In genomic region chr1:201945157-201945556, GRCh38 we compare ENCODE assay signal across 11 cellular contexts. TPM values are rescaled to one million over a fixed set of nuclear protein-coding genes. Genes with fewer than 3 reads are reported as not detected.
DNase-seq lines count a peak whose midpoint lies in the region; ATAC-seq and TF ChIP-seq lines count a peak whose summit lies in the region.
"Had no signal": no experiment of that assay in that cellular context is flagged by ENCODE, and none has a peak within 500 bp of the region (broad histone marks: within the 10 kb centered on the region; RNA-seq: fewer than 3 reads in every experiment).

No MANE protein-coding gene starts in this region.

- TF ChIP-seq POLR2A in HCT116 (IDR thresholded peaks at IDR 0.05; ENCODE audit: borderline replicate concordance, extremely low read depth, insufficient read depth, insufficient read length) = no peak
- TF ChIP-seq POLR2A in testis (IDR thresholded peaks at IDR 0.05) = no peak

- H3K79me2 ChIP-seq in HCT116 (ENCODE audit: insufficient read depth, low read length) = no peaks in the 10 kb centered on the region

- no peak for DNase-seq in HCT116 (ENCODE audit: low read depth, low spot score)
- DNase-seq in astrocyte of the spinal cord (ENCODE audit: low read depth, low spot score) = no peak
- DNase-seq in iPS-NIHi7 (ENCODE audit: extremely low spot score) = peak; percentile 31
- DNase-seq in testis = no peak
- DNase-seq in NCI-H2196 treated with DMSO at 0.1 percent for 48 hours (lab: John Stamatoyannopoulos, UW; ENCODE audit: unreplicated experiment) = no peak
- DNase-seq in GM10266 (ENCODE audit: extremely low spot score) = no peak
- DNase-seq in dedifferentiated amniotic fluid mesenchymal stem cell (ENCODE audit: extremely low spot score) = no peak
- DNase-seq in naive thymus-derived CD4-positive, alpha-beta T cell = no peak
- DNase-seq: left colon, NCI-H1930 had no signal

- in situ Hi-C loops in astrocyte of the spinal cord (cut with HindIII; ENCODE audit: low sequenced_read_pairs) = no loop called here

- H3K4me2 ChIP-seq in HCT116 (ENCODE audit: low read length) = 0 out of 2 replicates have a peak overlapping the region, but pooled peaks have one; percentile 21

- H3K9me3 ChIP-seq in HCT116 (ENCODE audit: control insufficient read depth in 1 of 2, insufficient read depth in 1 of 2, low read depth in 1 of 2, low read length in 2 of 2) (no peaks in the 10 kb centered on the region), testis (no peaks in the 10 kb centered on the region)
- no peaks in the 10 kb centered on the region for H3K9me3 ChIP-seq in naive thymus-derived CD4-positive, alpha-beta T cell (ENCODE audit: control insufficient read depth in 2 of 3, low read length in 3 of 3)

- H3K9ac ChIP-seq in HCT116 (ENCODE audit: low read length) = no peak overlapping the region

- peak; percentile 36; the same call in 1 of the 2 replicates for ATAC-seq in HCT116
- no peak for ATAC-seq in naive thymus-derived CD4-positive, alpha-beta T cell
- ATAC-seq: left colon had no signal

- H3K9me3 Mint-ChIP-seq in naive thymus-derived CD4-positive, alpha-beta T cell = no peaks in the 10 kb centered on the region

- no peaks in the 10 kb centered on the region for H3K36me3 Mint-ChIP-seq in naive thymus-derived CD4-positive, alpha-beta T cell

- peaks cover 4 to 24% (median 13%) of the 10 kb centered on the region in 7 donors for H3K4me1 Mint-ChIP-seq in naive thymus-derived CD4-positive, alpha-beta T cell

- TF ChIP-seq RAD21 in HCT116 (IDR thresholded peaks at IDR 0.05; ENCODE audit: low read depth) = peak; percentile 25; the same call in 1 of the 2 replicates

- H3K4me3 ChIP-seq in HCT116 (replicated peaks in 1 of 2; ENCODE audit: low read depth in 1 of 2, low read length in 2 of 2) (no peak overlapping the region), astrocyte of the spinal cord (ENCODE audit: low read depth, low read length) (no peak overlapping the region), testis (peak overlapping the region; percentile 66 to 69)
- no peak overlapping the region for H3K4me3 ChIP-seq in naive thymus-derived CD4-positive, alpha-beta T cell (ENCODE audit: low read length)

- no peak overlapping the region for H2AFZ ChIP-seq in HCT116 (ENCODE audit: low read depth, low read length, poor library complexity, severe bottlenecking)

- intact Hi-C loops in HCT116 (cut with micrococcal nuclease) (no loop called here), testis (cut with DNase I; ENCODE audit: low total_unique reads) (no loop called here)
- intact Hi-C loops in naive thymus-derived CD4-positive, alpha-beta T cell (cut with micrococcal nuclease) = no loop called here

- RAD21 ChIA-PET in HCT116 (lab: Charles Lee; ENCODE audit: low non-redundant PET in 1 of 2, low total read pairs in 2 of 2, uncharacterized antibody in 2 of 2, unreplicated experiment in 2 of 2) = no interaction called here

- TF ChIP-seq CTCF in HCT116 (IDR thresholded peaks at IDR 0.05 in 2 of 3, conservative IDR thresholded peaks at IDR 0.05 in 1 of 3; ENCODE audit: borderline replicate concordance in 1 of 3, insufficient read depth in 1 of 3, low read depth in 2 of 3, low read length in 2 of 3) (peak; percentile 13 to 55 (median 46); a peak in 4 of 6 replicates), astrocyte of the spinal cord (IDR thresholded peaks at IDR 0.05; ENCODE audit: low read depth, low read length) (peak; percentile 8), testis (IDR thresholded peaks at IDR 0.05) (peak; percentile 14 to 24 (median 17)), GM10266 (IDR thresholded peaks at IDR 0.05; ENCODE audit: control insufficient read depth, insufficient read depth, low read depth, missing control alignments) (no peak)

- H3K4me1 ChIP-seq in HCT116 (ENCODE audit: control insufficient read depth in 1 of 2, insufficient read depth in 2 of 2, low read length in 2 of 2) (peaks cover 10 to 11% of the 10 kb centered on the region in 2 experiments; a peak in 3 of 4 replicates), testis (peaks cover 27% of the 10 kb centered on the region)
- no peaks in the 10 kb centered on the region for H3K4me1 ChIP-seq in naive thymus-derived CD4-positive, alpha-beta T cell (ENCODE audit: control insufficient read depth in 2 of 2, insufficient read depth in 2 of 2, low read length in 2 of 2)

- H3K36me3 ChIP-seq in HCT116 (ENCODE audit: control insufficient read depth in 1 of 2, insufficient read depth in 2 of 2, low read length in 2 of 2) (no peaks in the 10 kb centered on the region), testis (ENCODE audit: low read depth, missing control alignments) (no peaks in the 10 kb centered on the region)
- no peaks in the 10 kb centered on the region for H3K36me3 ChIP-seq in naive thymus-derived CD4-positive, alpha-beta T cell (ENCODE audit: control insufficient read depth in 2 of 3, insufficient read depth in 3 of 3, low read length in 3 of 3)

- 35 to 48% methylated on average over 4 of the region's 4 CpGs for WGBS in testis, 2 donors

- H3K9me2 ChIP-seq in HCT116 (ENCODE audit: insufficient read depth) = no peaks in the 10 kb centered on the region

- no peaks in the 10 kb centered on the region for H4K20me1 ChIP-seq in HCT116 (ENCODE audit: insufficient read depth)

- CTCF ChIA-PET in HCT116 (lab: Charles Lee) = interaction anchor here (1.1 kb wide), 1 partner anchor 49 kb away, joined by 5 read pairs; no protein-coding TSS in a partner anchor
- CTCF ChIA-PET in naive thymus-derived CD4-positive, alpha-beta T cell (lab: Charles Lee) = interaction anchor here (1.0 to 1.1 kb wide), 2 partner anchors 9 to 50 kb away, joined by 3 to 4 read pairs; no protein-coding TSS in a partner anchor

- peaks cover 45 to 60% (median 49%) of the 10 kb centered on the region in 5 donors for H3K27me3 Mint-ChIP-seq in naive thymus-derived CD4-positive, alpha-beta T cell

- peaks cover 11% of the 10 kb centered on the region for H3K27me3 ChIP-seq in HCT116 (ENCODE audit: insufficient read depth, low read length)
- no peaks in the 10 kb centered on the region for H3K27me3 ChIP-seq in testis
- H3K27me3 ChIP-seq in naive thymus-derived CD4-positive, alpha-beta T cell (ENCODE audit: control insufficient read depth in 2 of 2, insufficient read depth in 2 of 2, low read length in 2 of 2) = peaks cover 0 to 7% of the 10 kb centered on the region in 2 donors

- POLR2A ChIA-PET in HCT116 (lab: Charles Lee) = interaction anchor here (1.0 kb wide), 1 partner anchor 10 kb away, joined by 5 read pairs; the partner anchor contains the start of gene TIMM17A
- POLR2A ChIA-PET in naive thymus-derived CD4-positive, alpha-beta T cell (lab: Charles Lee) = interaction anchor here (2.6 kb wide), 1 partner anchor 10 kb away, joined by 8 read pairs; the partner anchor contains the start of gene TIMM17A

- H3K27ac ChIP-seq in HCT116 (ENCODE audit: low read depth, low read length) (no peak overlapping the region), testis (peak overlapping the region; percentile 79 to 90)
- no peak overlapping the region for H3K27ac ChIP-seq in naive thymus-derived CD4-positive, alpha-beta T cell (ENCODE audit: low read depth, low read length)

- no TSS peak for BruUV-seq in HCT116 (replicated peaks; lab: Mats Ljungman, UMichigan)

- no peak overlapping the region for H3K27ac Mint-ChIP-seq in naive thymus-derived CD4-positive, alpha-beta T cell

- no peak overlapping the region for H3K4me3 Mint-ChIP-seq in naive thymus-derived CD4-positive, alpha-beta T cell

TF ChIP-seq in HCT116, 20 proteins besides CTCF, POLR2A, EP300 and RAD21:
- TF ChIP-seq ATF3 (IDR thresholded peaks at IDR 0.05) (no peak), EZH2 (IDR thresholded peaks at IDR 0.05) (no peak)

RNA-seq across cellular contexts. Expression of gene LMOD1, which starts 1.2 kb away (rescaled TPM):
- 0.12 TPM for total RNA-seq in HCT116 (2021; ENCODE audit: unreplicated experiment)
- 0.87 and 1.7 TPM in 2 replicates for polyA plus RNA-seq in HCT116 (2012)
- total RNA-seq in testis = 10 to 100 TPM; 31.4 to 46.3 TPM
- polyA plus RNA-seq in testis (ENCODE audit: insufficient read depth, low read depth, low replicate concordance) = 39.4 TPM
- not detected for total RNA-seq in naive thymus-derived CD4-positive, alpha-beta T cell
- not detected for polyA plus RNA-seq in naive thymus-derived CD4-positive, alpha-beta T cell
- total RNA-seq: T-helper 2 cell treated with Interferon-gamma antibody and Interleukin-4, amounts not matched to agents 100 ng/mL and 5 ng/mL, for 36 hours had no signal

RNA-seq across cellular contexts. Expression of gene TIMM17A, which starts 10.1 kb away (rescaled TPM):
- total RNA-seq in HCT116 (2021; ENCODE audit: unreplicated experiment) (100 TPM), testis (10 to 100 TPM; 22.7 to 24.7 TPM)
- 42.7 and 44.5 TPM in 2 replicates for polyA plus RNA-seq in HCT116 (2012)
- 42.5 TPM for polyA plus RNA-seq in testis (ENCODE audit: insufficient read depth, low read depth, low replicate concordance)
- total RNA-seq in naive thymus-derived CD4-positive, alpha-beta T cell = 10 to 100 TPM; 27.1 to 58.4 (median 43.1) TPM
- 10 to 100 TPM; 20.6 to 25.5 TPM for polyA plus RNA-seq in naive thymus-derived CD4-positive, alpha-beta T cell

RNA-seq across cellular contexts. Expression of gene RNPEP, which starts 37.3 kb away (rescaled TPM):
- total RNA-seq in HCT116 (2021; ENCODE audit: unreplicated experiment) = 85.9 TPM
- polyA plus RNA-seq in HCT116 (2012) = 57.2 and 67.7 TPM in 2 replicates
- total RNA-seq in testis = 10 to 100 TPM; 55.4 to 58.1 TPM
- polyA plus RNA-seq in testis (ENCODE audit: insufficient read depth, low read depth, low replicate concordance) = 60.4 TPM
- total RNA-seq in naive thymus-derived CD4-positive, alpha-beta T cell = 10 to 100 TPM; 19.4 to 43.4 (median 26.8) TPM
- polyA plus RNA-seq in naive thymus-derived CD4-positive, alpha-beta T cell = 10 to 100 TPM; 23.1 to 30.2 TPM

RNA-seq across cellular contexts. Expression of gene SHISA4, which starts 56.5 kb away (rescaled TPM):
- total RNA-seq in HCT116 (2021; ENCODE audit: unreplicated experiment) = 15.2 TPM
- polyA plus RNA-seq in HCT116 (2012) = 23.0 and 23.2 TPM in 2 replicates
- total RNA-seq in testis = 10 to 100 TPM; 45.5 to 48.0 TPM
- polyA plus RNA-seq in testis (ENCODE audit: insufficient read depth, low read depth, low replicate concordance) = 32.6 TPM
- total RNA-seq in naive thymus-derived CD4-positive, alpha-beta T cell = 1 to 10 TPM in 2 of 5 experiments, under 1 TPM in 3; 0.30 to 1.4 (median 0.66) TPM
- polyA plus RNA-seq in naive thymus-derived CD4-positive, alpha-beta T cell = not detected

Comparison
In these comparisons a context has a peak if more than half of its experiments do, and no peak if none do; other contexts are left out.
1. H3K27ac ChIP-seq: peak in testis (2 of 2); none in HCT116 (single experiment) and naive thymus-derived CD4-positive, alpha-beta T cell (single experiment).
2. H3K4me3 ChIP-seq: peak in testis (2 of 2); none in HCT116 (0 of 2), astrocyte of the spinal cord (single experiment) and naive thymus-derived CD4-positive, alpha-beta T cell (single experiment).
3. RNA of gene LMOD1, which starts 1.2 kb away (total RNA-seq): 31.4 to 46.3 TPM in testis; 0.12 TPM in HCT116 (single experiment) and not detected in naive thymus-derived CD4-positive, alpha-beta T cell; every median in the first group is over 10 times any median in the second.